15 cellular contexts compared by ENCODE assay signal in the genomic region with DNA sequence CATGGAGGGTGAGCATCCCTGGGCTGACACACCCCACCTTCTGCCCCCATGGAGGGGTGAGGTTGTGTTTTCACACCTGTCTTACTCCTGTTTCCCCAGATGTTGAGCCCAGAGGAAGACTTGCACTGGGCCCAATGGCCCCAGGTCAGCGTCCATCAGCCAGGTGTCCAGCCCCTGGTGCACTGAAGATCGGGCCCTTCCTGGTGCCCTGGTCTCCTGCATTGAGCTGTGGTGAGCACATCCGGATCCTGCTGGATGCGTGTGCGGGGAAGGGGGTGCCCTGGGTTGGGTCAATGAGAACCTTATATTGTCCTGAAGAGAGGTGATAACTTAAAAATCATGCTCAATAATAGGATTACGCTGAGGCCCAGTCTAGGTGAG.
"Had no signal": no experiment of that assay in that cellular context is flagged by ENCODE, and none has a peak within 500 bp of the region (broad histone marks: within the 10 kb centered on the region; RNA-seq: fewer than 3 reads in every experiment).

No MANE protein-coding gene starts in this region.

- H3K4me1 ChIP-seq: parathyroid adenoma, SJCRH30, transverse colon had no signal

- H3K4me1 Mint-ChIP-seq: activated CD4-positive, alpha-beta T cell treated with anti-CD3 and anti-CD28 coated beads, Interleukin-2, amount 10 ng/mL, durations not matched to agents 24 days and 14 days; neural crest cell; T-helper 17 cell had no signal

- H3K27ac Mint-ChIP-seq: activated CD4-positive, alpha-beta T cell treated with anti-CD3 and anti-CD28 coated beads, Interleukin-2, amount 10 ng/mL, durations not matched to agents 24 days and 14 days; activated CD8-positive, alpha-beta T cell treated with anti-CD3 and anti-CD28 coated beads, Interleukin-2, amount 10 ng/mL, durations not matched to agents 7 days and 5 days; dendritic cell treated with granulocyte-macrophage colony-stimulating factor and Interleukin-4, amounts not matched to agents 40 ng/mL and 50 ng/mL, for 4 days; T-helper 17 cell had no signal

- DNase-seq: activated CD4-positive, alpha-beta T cell treated with anti-CD3 and anti-CD28 coated beads, Interleukin-2, amount 10 ng/mL, durations not matched to agents 24 days and 14 days; activated CD8-positive, alpha-beta T cell treated with anti-CD3 and anti-CD28 coated beads, Interleukin-2, amount 10 ng/mL, durations not matched to agents 7 days and 5 days; cerebellar nuclear complex; effector memory CD4-positive, alpha-beta T cell; foreskin melanocyte; SJCRH30; stimulated activated CD4-positive, alpha-beta T cell treated with anti-CD3 and anti-CD28 coated beads, Interleukin-2, amount 100 ng/mL, for 48 hours; stimulated activated naive CD4-positive, alpha-beta T cell; substantia nigra had no signal

- H3K36me3 ChIP-seq: SJCRH30, transverse colon, WERI-Rb-1 had no signal

- ATAC-seq: activated CD8-positive, alpha-beta T cell treated with anti-CD3 and anti-CD28 coated beads, Interleukin-2, amount 10 ng/mL, durations not matched to agents 7 days and 5 days; T-helper 17 cell had no signal

- H3K9me3 ChIP-seq: SJCRH30 had no signal

- H3K27me3 ChIP-seq: SJCRH30, transverse colon had no signal

- H3K27me3 Mint-ChIP-seq: activated CD4-positive, alpha-beta T cell treated with anti-CD3 and anti-CD28 coated beads, Interleukin-2, amount 10 ng/mL, durations not matched to agents 24 days and 14 days; dendritic cell treated with granulocyte-macrophage colony-stimulating factor and Interleukin-4, amounts not matched to agents 40 ng/mL and 50 ng/mL, for 4 days; T-helper 17 cell had no signal

- H3K9me3 Mint-ChIP-seq: neural crest cell had no signal

- H3K27ac ChIP-seq: parathyroid adenoma, SJCRH30, transverse colon, WERI-Rb-1 had no signal

- H3K4me3 Mint-ChIP-seq: activated CD4-positive, alpha-beta T cell treated with anti-CD3 and anti-CD28 coated beads, Interleukin-2, amount 10 ng/mL, durations not matched to agents 24 days and 14 days; activated CD8-positive, alpha-beta T cell treated with anti-CD3 and anti-CD28 coated beads, Interleukin-2, amount 10 ng/mL, durations not matched to agents 7 days and 5 days; dendritic cell treated with granulocyte-macrophage colony-stimulating factor and Interleukin-4, amounts not matched to agents 40 ng/mL and 50 ng/mL, for 4 days; neural crest cell; T-helper 17 cell had no signal

- H3K4me3 ChIP-seq: SJCRH30, transverse colon had no signal
